Comparison of ENCODE assay signal across 32 cellular contexts in genomic region chr5:5264727-5265126, GRCh38.
"Had no signal": no experiment of that assay in that cellular context is flagged by ENCODE, and none has a peak within 500 bp of the region (broad histone marks: within the 10 kb centered on the region; RNA-seq: fewer than 3 reads in every experiment).

No MANE protein-coding gene starts in this region.

- DNase-seq: Kasumi-1, KG1, MG63, NCI-H1048, NCI-H1092 treated with DMSO at 0.1 percent for 48 hours, NCI-H1105 treated with DMSO at 0.1 percent for 48 hours, NCI-H1417, NCI-H1436, NCI-H146, NCI-H1694 treated with DMSO at 0.1 percent for 48 hours, NCI-H187 treated with DMSO at 0.1 percent for 48 hours, NCI-H2029, NCI-H2081, NCI-H2107, NCI-H2171, NCI-H226, NCI-H446 treated with DMSO at 0.1 percent for 48 hours, NCI-H510A, NCI-H524, NCI-H526, NCI-H69, NCI-H748 treated with DMSO at 0.1 percent for 48 hours, NCI-H82, OCI-M1, PC-3, Peyer's patch, Right ventricle myocardium superior, RPMI8226, SHP77 treated with DMSO at 0.1 percent for 48 hours, SK-N-SH, SW 1271 had no signal

- H3K9ac ChIP-seq: SK-N-SH had no signal

- H3K4me1 ChIP-seq: Peyer's patch, SJSA1 had no signal

- H3K4me3 ChIP-seq: MG63, Peyer's patch, SJSA1 had no signal

- ATAC-seq: PC-3 had no signal

- H3K9me3 ChIP-seq: MG63, Peyer's patch, SJSA1, SK-N-SH had no signal

- H3K36me3 ChIP-seq: MG63, Peyer's patch had no signal

- H3K27me3 ChIP-seq: Peyer's patch, SJSA1 had no signal

- H3K4me2 ChIP-seq: SK-N-SH had no signal

- H3K27ac ChIP-seq: Peyer's patch, SJSA1 had no signal
